In genomic region chr21:39599191-39599966, GRCh38 we compare ENCODE assay signal across 16 cellular contexts. TPM values are rescaled to one million over a fixed set of nuclear protein-coding genes. Genes with fewer than 3 reads are reported as not detected.
DNase-seq lines count a peak whose midpoint lies in the region; ATAC-seq and TF ChIP-seq lines count a peak whose summit lies in the region.
"Had no signal": no experiment of that assay in that cellular context is flagged by ENCODE, and none has a peak within 500 bp of the region (broad histone marks: within the 10 kb centered on the region; RNA-seq: fewer than 3 reads in every experiment).

No MANE protein-coding gene starts in this region.

- no peak for TF ChIP-seq CTCF in epithelial cell of proximal tubule (conservative IDR thresholded peaks at IDR 0.05; ENCODE audit: low read depth, low read length)

- ATAC-seq in HG02588 (IDR thresholded peaks at IDR 0.05; ENCODE audit: unreplicated experiment) = no peak
- ATAC-seq: A549, HepG2 had no signal

- DNase-seq in DMS53 (lab: John Stamatoyannopoulos, UW) = peak; percentile 3
- no peak for DNase-seq in DMS53 treated with DMSO at 0.1 percent for 48 hours (lab: John Stamatoyannopoulos, UW; ENCODE audit: unreplicated experiment)
- peak; percentile 19 for DNase-seq in epithelial cell of proximal tubule (ENCODE audit: low read depth)
- DNase-seq in kidney glomerular epithelial cell (lab: John Stamatoyannopoulos, UW) = peak; percentile 44
- peak; percentile 64 for DNase-seq in renal cortical epithelial cell (ENCODE audit: low read depth)
- no peak for DNase-seq in NCI-H187 (lab: John Stamatoyannopoulos, UW)
- no peak for DNase-seq in NCI-H69 (lab: John Stamatoyannopoulos, UW)
- DNase-seq: AML-193; CD4-positive, alpha-beta memory T cell; DMS79; GDM1; HCEC 1CT; KBM-7 had no signal

- no peak overlapping the region for H3K4me3 ChIP-seq in epithelial cell of proximal tubule (ENCODE audit: low read depth, low read length)
- H3K4me3 ChIP-seq: A549 had no signal

RNA-seq across cellular contexts. Expression of gene B3GALT5, which starts 13.4 kb away (rescaled TPM):
- total RNA-seq in epithelial cell of proximal tubule (3.6 and 7.8 TPM in 2 replicates), renal cortical epithelial cell (2.3 and 8.7 TPM in 2 replicates)
- total RNA-seq: CD4-positive, alpha-beta memory T cell had no signal

Comparison
In these comparisons a context has a peak if more than half of its experiments do, and no peak if none do; other contexts are left out.
1. DNase-seq: peak in DMS53 (single experiment), epithelial cell of proximal tubule (single experiment), kidney glomerular epithelial cell (single experiment) and renal cortical epithelial cell (single experiment); none in DMS53 treated with DMSO at 0.1 percent for 48 hours (single experiment), NCI-H187 (0 of 2) and NCI-H69 (single experiment).